In the genomic region with DNA sequence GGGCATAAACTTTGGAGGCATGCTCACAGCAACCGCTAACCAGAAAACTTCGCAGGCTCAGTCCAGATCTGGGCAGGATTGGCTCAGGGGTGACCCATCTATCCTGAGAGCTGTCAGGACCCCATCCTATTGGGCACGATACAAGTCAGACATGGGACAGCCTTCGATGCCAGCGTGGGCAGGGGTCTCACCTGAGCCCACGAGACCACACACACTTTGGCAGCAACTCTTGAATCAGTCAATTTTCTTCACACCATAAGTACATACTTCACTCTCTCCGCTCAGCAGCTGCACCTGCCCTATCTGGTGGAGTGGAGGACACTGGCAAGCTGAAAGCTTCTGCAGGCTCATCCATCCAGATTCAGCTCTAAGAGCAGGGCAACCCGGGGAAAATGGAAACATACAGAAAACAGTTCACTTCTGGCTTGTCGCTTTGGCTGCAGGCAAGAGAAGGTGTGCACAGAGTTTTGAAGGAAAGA, we compare ENCODE assay signal across 19 cellular contexts. TPM values are rescaled to one million over a fixed set of nuclear protein-coding genes. Genes with fewer than 3 reads are reported as not detected.
A peak's percentile ranks its signal among the peaks of the same experiment; 100 is the strongest.
DNase-seq lines count a peak whose midpoint lies in the region; ATAC-seq and TF ChIP-seq lines count a peak whose summit lies in the region.
"Had no signal": no experiment of that assay in that cellular context is flagged by ENCODE, and none has a peak within 500 bp of the region (broad histone marks: within the 10 kb centered on the region; RNA-seq: fewer than 3 reads in every experiment).

No MANE protein-coding gene starts in this region.

- in situ Hi-C loops in transverse colon (cut with MboI; ENCODE audit: low pct_ligation_motif_present in 1 of 4, low pct_unique_long_range_greater_than_20kb in 1 of 4, low sequenced_read_pairs in 3 of 4), result no loop called here

- no peaks in the 10 kb centered on the region for H3K36me3 ChIP-seq in ascending aorta
- no peaks in the 10 kb centered on the region for H3K36me3 ChIP-seq in transverse colon
- H3K36me3 ChIP-seq: left lung had no signal

- ATAC-seq in HG03280 (IDR thresholded peaks at IDR 0.05; ENCODE audit: unreplicated experiment), result no peak
- ATAC-seq in activated CD4-positive, CD25-positive, alpha-beta regulatory T cell treated with anti-CD3 and anti-CD28 coated beads, Interleukin-2, amount 50 U/mL, for 24 hours, result no peak
- ATAC-seq: activated naive CD8-positive, alpha-beta T cell treated with anti-CD3 and anti-CD28 coated beads, Interleukin-2, amount 50 U/mL, for 24 hours; activated T-cell treated with anti-CD3 and anti-CD28 coated beads, Interleukin-2, amount 50 U/mL, for 4 hours; natural killer cell had no signal

- peak overlapping the region; percentile 63 to 64 for H3K27ac ChIP-seq in ascending aorta
- H3K27ac ChIP-seq in transverse colon, result peak overlapping the region in 3 of 4 donors; percentile 24 to 41 (median 29)

- intact Hi-C loops in ascending aorta (cut with DNase I), result no loop called here
- intact Hi-C loops in transverse colon (cut with DNase I; ENCODE audit: low total_unique reads), result no loop called here

- H3K36me3 Mint-ChIP-seq in nephron progenitor cell (ENCODE audit: low read depth), result peaks cover 37% of the 10 kb centered on the region
- H3K36me3 Mint-ChIP-seq: natural killer cell had no signal

- 80% methylated on average over 9 of the region's 9 CpGs; no CpG with 5 or more reads in 1 of the 2 donors for WGBS in transverse colon (ENCODE audit: low coverage in 1 of 2), 2 donors

- TF ChIP-seq CTCF in ascending aorta (IDR thresholded peaks at IDR 0.05), result no peak
- no peak for TF ChIP-seq CTCF in nephron progenitor cell (IDR thresholded peaks at IDR 0.05)
- TF ChIP-seq CTCF in transverse colon (IDR thresholded peaks at IDR 0.05), result no peak

- peaks cover 25% of the 10 kb centered on the region for H3K9me3 Mint-ChIP-seq in nephron progenitor cell
- H3K9me3 Mint-ChIP-seq: activated naive CD8-positive, alpha-beta T cell treated with anti-CD3 and anti-CD28 coated beads, Interleukin-2, amount 50 U/mL, for 24 hours; natural killer cell had no signal

- peaks cover 0 to 14% of the 10 kb centered on the region in 2 donors for H3K4me1 ChIP-seq in ascending aorta
- peaks cover 11 to 40% (median 33%) of the 10 kb centered on the region in 4 donors for H3K4me1 ChIP-seq in transverse colon

- H3K9me3 ChIP-seq in ascending aorta (no peaks in the 10 kb centered on the region), transverse colon (no peaks in the 10 kb centered on the region)

- no peak overlapping the region for H3K4me3 Mint-ChIP-seq in nephron progenitor cell
- H3K4me3 Mint-ChIP-seq: activated CD4-positive, alpha-beta T cell treated with anti-CD3 and anti-CD28 coated beads, Interleukin-2, amount 10 ng/mL, durations not matched to agents 7 days and 5 days; activated naive CD8-positive, alpha-beta T cell treated with anti-CD3 and anti-CD28 coated beads, Interleukin-2, amount 50 U/mL, for 24 hours; activated T-cell treated with anti-CD3 and anti-CD28 coated beads, Interleukin-2, amount 50 U/mL, for 4 hours; natural killer cell had no signal

- peak overlapping the region; percentile 79 for H3K27ac Mint-ChIP-seq in nephron progenitor cell
- H3K27ac Mint-ChIP-seq: activated CD4-positive, alpha-beta T cell treated with anti-CD3 and anti-CD28 coated beads, Interleukin-2, amount 10 ng/mL, durations not matched to agents 7 days and 5 days; activated naive CD8-positive, alpha-beta T cell treated with anti-CD3 and anti-CD28 coated beads, Interleukin-2, amount 50 U/mL, for 24 hours; natural killer cell had no signal

- H3K27me3 ChIP-seq in ascending aorta, result no peaks in the 10 kb centered on the region
- H3K27me3 ChIP-seq in transverse colon, result no peaks in the 10 kb centered on the region
- H3K27me3 ChIP-seq: left lung had no signal

- H3K4me1 Mint-ChIP-seq in nephron progenitor cell, result peaks cover 47% of the 10 kb centered on the region
- H3K4me1 Mint-ChIP-seq: activated CD4-positive, alpha-beta T cell treated with anti-CD3 and anti-CD28 coated beads, Interleukin-2, amount 10 ng/mL, durations not matched to agents 7 days and 5 days; activated naive CD8-positive, alpha-beta T cell treated with anti-CD3 and anti-CD28 coated beads, Interleukin-2, amount 50 U/mL, for 24 hours had no signal

- H3K27me3 Mint-ChIP-seq in nephron progenitor cell (ENCODE audit: low read depth, poor library complexity), result peaks cover 8% of the 10 kb centered on the region
- H3K27me3 Mint-ChIP-seq: activated CD4-positive, alpha-beta T cell treated with anti-CD3 and anti-CD28 coated beads, Interleukin-2, amount 10 ng/mL, durations not matched to agents 7 days and 5 days; activated naive CD8-positive, alpha-beta T cell treated with anti-CD3 and anti-CD28 coated beads, Interleukin-2, amount 50 U/mL, for 24 hours had no signal

- peak overlapping the region in 1 of 2 donors; percentile 19 for H3K4me3 ChIP-seq in ascending aorta
- no peak overlapping the region for H3K4me3 ChIP-seq in transverse colon
- H3K4me3 ChIP-seq: left lung, smooth muscle cell had no signal

- DNase-seq in NCI-H748 (lab: John Stamatoyannopoulos, UW; ENCODE audit: unreplicated experiment) (peak; percentile 24), NCI-H748 treated with DMSO at 0.1 percent for 48 hours (lab: John Stamatoyannopoulos, UW) (no peak), ascending aorta (ENCODE audit: low spot score in 2 of 2) (peak in 1 of 2 donors; percentile 45), nephron progenitor cell (no peak), transverse colon (no peak), cerebellum (ENCODE audit: low spot score) (no peak)
- DNase-seq: activated CD4-positive, alpha-beta T cell treated with anti-CD3 and anti-CD28 coated beads, Interleukin-2, amount 10 ng/mL, durations not matched to agents 7 days and 5 days; activated naive CD8-positive, alpha-beta T cell treated with anti-CD3 and anti-CD28 coated beads, Interleukin-2, amount 50 U/mL, for 24 hours; activated T-cell treated with anti-CD3 and anti-CD28 coated beads, Interleukin-2, amount 50 U/mL, for 4 hours; DND-41; erythroblast; natural killer cell; NCI-H446; RPMI8226; T-helper 9 cell had no signal

- no peak for TF ChIP-seq EP300 in transverse colon (IDR thresholded peaks at IDR 0.05; ENCODE audit: low read depth)

- no peak for TF ChIP-seq POLR2A in transverse colon (IDR thresholded peaks at IDR 0.05)

RNA-seq across cellular contexts. Expression of gene ZFHX3, which starts 48.3 kb away (rescaled TPM):
- total RNA-seq in ascending aorta (34.8 TPM), transverse colon (10 to 100 TPM; 12.3 to 23.7 (median 15.3) TPM), cerebellum (4.7 TPM)
